Comparison of ENCODE assay signal across 8 cellular contexts in the genomic region with DNA sequence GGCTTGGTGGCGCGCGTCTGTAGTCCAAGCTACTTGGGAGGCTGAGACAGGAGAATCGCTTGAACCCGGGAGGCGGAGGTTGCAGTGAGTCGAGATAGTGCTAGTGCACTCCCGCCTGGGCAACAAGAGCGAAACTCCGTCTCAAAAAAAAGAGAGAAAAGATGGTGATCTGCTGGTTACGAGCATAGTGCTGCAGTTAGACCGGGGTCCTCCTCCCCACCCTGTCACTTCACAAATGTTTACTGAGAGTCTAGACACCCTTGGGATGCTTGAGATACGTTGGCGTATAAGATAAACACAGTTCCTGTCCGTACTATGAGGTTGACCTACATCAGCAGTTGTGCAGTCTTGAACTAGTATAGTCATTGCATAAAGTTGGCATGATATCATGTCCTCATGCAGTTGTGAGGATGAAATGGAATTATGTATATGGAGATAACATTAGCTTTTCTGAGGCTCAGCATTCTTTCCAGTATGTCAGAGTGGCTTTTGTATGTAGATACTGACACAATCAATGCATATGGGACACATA. TPM values are rescaled to one million over a fixed set of nuclear protein-coding genes. Genes with fewer than 3 reads are reported as not detected.
DNase-seq lines count a peak whose midpoint lies in the region; ATAC-seq and TF ChIP-seq lines count a peak whose summit lies in the region.

No MANE protein-coding gene starts in this region.

- no peaks in the 10 kb centered on the region for H3K36me3 Mint-ChIP-seq in glutamatergic neuron (ENCODE audit: unreplicated experiment)

- H3K4me1 ChIP-seq in HAP-1 (no peaks in the 10 kb centered on the region), skeletal muscle satellite cell (ENCODE audit: control insufficient read depth, insufficient read depth, low read length) (peaks cover 18% of the 10 kb centered on the region)

- intact Hi-C loops in sciatic nerve (cut with DNase I) = no loop called here

- H3K4me3 Mint-ChIP-seq in glutamatergic neuron (ENCODE audit: unreplicated experiment) = peak overlapping the region; percentile 94

- H3K9me3 ChIP-seq in HAP-1 (no peaks in the 10 kb centered on the region), skeletal muscle satellite cell (replicated peaks; ENCODE audit: low read length) (no peaks in the 10 kb centered on the region)

- peak overlapping the region; percentile 87 for H3K4me3 ChIP-seq in HAP-1
- peak overlapping the region; percentile 80 for H3K4me3 ChIP-seq in WI38 (ENCODE audit: low read depth, low read length)
- peak overlapping the region; percentile 82 for H3K4me3 ChIP-seq in skeletal muscle satellite cell (ENCODE audit: low read length)

- in situ Hi-C loops in HAP-1 (cut with MboI; ENCODE audit: low sequenced_read_pairs) = no loop called here

- H3K36me3 ChIP-seq in HAP-1 (replicated peaks) (peaks cover 13% of the 10 kb centered on the region), skeletal muscle satellite cell (ENCODE audit: insufficient read depth, low read length) (peaks cover 16% of the 10 kb centered on the region)

- peak overlapping the region; percentile 94 for H3K9ac ChIP-seq in skeletal muscle satellite cell (ENCODE audit: low read depth, low read length)

- peak overlapping the region; percentile 91 for H3K4me2 ChIP-seq in skeletal muscle satellite cell (ENCODE audit: low read length)

- no peak for DNase-seq in HAP-1 (ENCODE audit: low spot score in 2 of 2)
- DNase-seq in glutamatergic neuron = no peak
- DNase-seq in sciatic nerve (ENCODE audit: low spot score) = no peak
- DNase-seq in NAMALWA (ENCODE audit: low spot score) = no peak
- DNase-seq in mucosa of gallbladder (ENCODE audit: low spot score) = no peak

- TF ChIP-seq CTCF in WI38 (IDR thresholded peaks at IDR 0.05; ENCODE audit: low read depth, low read length) (no peak), glutamatergic neuron (IDR thresholded peaks at IDR 0.05; ENCODE audit: partially characterized antibody, unreplicated experiment) (no peak)

- H3K27me3 ChIP-seq in HAP-1 (ENCODE audit: low read depth) (no peaks in the 10 kb centered on the region), skeletal muscle satellite cell (ENCODE audit: control insufficient read depth, insufficient read depth, low read length) (no peaks in the 10 kb centered on the region)

- ATAC-seq in sciatic nerve (no peak), GM19328 (IDR thresholded peaks at IDR 0.05; ENCODE audit: unreplicated experiment) (no peak)

- H3K9me3 Mint-ChIP-seq in glutamatergic neuron (ENCODE audit: unreplicated experiment) = peaks cover 4% of the 10 kb centered on the region

- peaks cover 9% of the 10 kb centered on the region for H3K4me1 Mint-ChIP-seq in glutamatergic neuron (ENCODE audit: low read depth, unreplicated experiment)

- no peaks in the 10 kb centered on the region for H3K27me3 Mint-ChIP-seq in glutamatergic neuron (ENCODE audit: unreplicated experiment)

- peak overlapping the region; percentile 86 for H3K27ac Mint-ChIP-seq in glutamatergic neuron (ENCODE audit: unreplicated experiment)

RNA-seq across cellular contexts. Expression of a gene that starts 0.8 kb away (rescaled TPM):
- total RNA-seq in glutamatergic neuron (ENCODE audit: unreplicated experiment) (35.9 TPM), sciatic nerve (26.3 TPM), mucosa of gallbladder (34.2 TPM)
- 13.7 and 18.1 TPM in 2 replicates for total RNA-seq in skeletal muscle satellite cell (2012; rRNA removed)

RNA-seq across cellular contexts. Expression of a gene that starts 0.9 kb away (rescaled TPM):
- total RNA-seq in glutamatergic neuron (ENCODE audit: unreplicated experiment) (26.1 TPM), sciatic nerve (19.7 TPM), mucosa of gallbladder (18.4 TPM)
- total RNA-seq in skeletal muscle satellite cell (2012; rRNA removed) = 14.4 and 15.7 TPM in 2 replicates
